In the genomic region with DNA sequence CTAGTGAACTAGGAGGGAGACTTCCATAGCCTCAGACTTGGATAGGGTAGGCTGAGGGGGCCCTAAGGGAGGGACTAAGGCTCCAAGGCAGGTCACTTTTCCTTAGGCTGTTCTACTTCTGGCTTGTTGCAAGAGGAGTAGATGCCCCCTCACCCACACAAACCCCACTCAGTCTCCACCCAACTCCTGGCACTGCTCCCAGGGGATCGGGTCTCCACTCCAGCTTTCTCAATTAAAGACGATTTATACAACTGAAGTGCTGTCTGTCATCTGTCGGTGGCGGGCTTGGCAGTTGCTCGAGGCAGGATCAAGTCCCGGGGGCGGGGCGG, we compare ENCODE assay signal across 11 cellular contexts. TPM values are rescaled to one million over a fixed set of nuclear protein-coding genes. Genes with fewer than 3 reads are reported as not detected.
DNase-seq lines count a peak whose midpoint lies in the region; ATAC-seq, FAIRE-seq and TF ChIP-seq lines count a peak whose summit lies in the region.
"Had no signal": no experiment of that assay in that cellular context is flagged by ENCODE, and none has a peak within 500 bp of the region (broad histone marks: within the 10 kb centered on the region; RNA-seq: fewer than 3 reads in every experiment).

No MANE protein-coding gene starts in this region.

- H3K27me3 Mint-ChIP-seq in CD14-positive monocyte (ENCODE audit: low read depth in 3 of 3) (peaks cover 81 to 96% (median 95%) of the 10 kb centered on the region in 3 donors), astrocyte (ENCODE audit: low read depth, unreplicated experiment) (peaks cover 8% of the 10 kb centered on the region)
- H3K27me3 Mint-ChIP-seq in naive thymus-derived CD4-positive, alpha-beta T cell = peaks cover 44 to 68% (median 59%) of the 10 kb centered on the region in 5 donors

- intact Hi-C loops in CD14-positive monocyte (cut with micrococcal nuclease) = no loop called here
- intact Hi-C loops in naive thymus-derived CD4-positive, alpha-beta T cell (cut with micrococcal nuclease) = loop anchor here in 1 of 2 donors (1.0 kb wide), 1 partner anchor 11 kb away; no protein-coding TSS in a partner anchor

- TF ChIP-seq CTCF in CD14-positive monocyte (IDR thresholded peaks at IDR 0.05) (no peak), Loucy (conservative IDR thresholded peaks at IDR 0.05; ENCODE audit: low read length) (no peak), astrocyte (IDR thresholded peaks at IDR 0.05; ENCODE audit: insufficient read depth, low read depth, low read length) (no peak), foreskin fibroblast (IDR thresholded peaks at IDR 0.05; ENCODE audit: low read depth, low read length) (no peak)

- no peak overlapping the region for H2AFZ ChIP-seq in Loucy (ENCODE audit: low read length)
- no peak overlapping the region for H2AFZ ChIP-seq in astrocyte (ENCODE audit: low read depth, low read length)

- FAIRE-seq in astrocyte (lab: Jason Lieb, UNC) = no peak

- POLR2A ChIA-PET in naive thymus-derived CD4-positive, alpha-beta T cell (lab: Charles Lee) = interaction anchor here (0.9 to 7.5 kb wide), 7 partner anchors 8 to 61 kb away, joined by 3 to 79 read pairs (median 19); partner anchors contain the start of genes POLR2A, TMEM102 and ZBTB4

- H3K27ac Mint-ChIP-seq in CD14-positive monocyte = no peak overlapping the region
- no peak overlapping the region for H3K27ac Mint-ChIP-seq in astrocyte (ENCODE audit: unreplicated experiment)
- H3K27ac Mint-ChIP-seq in naive thymus-derived CD4-positive, alpha-beta T cell = no peak overlapping the region

- ATAC-seq in naive thymus-derived CD4-positive, alpha-beta T cell = no peak
- no peak for ATAC-seq in GM19463 (IDR thresholded peaks at IDR 0.05; ENCODE audit: unreplicated experiment)

- no peak for DNase-seq in CD14-positive monocyte (ENCODE audit: low spot score)
- no peak for DNase-seq in astrocyte (ENCODE audit: low read depth)
- DNase-seq in naive thymus-derived CD4-positive, alpha-beta T cell = no peak
- no peak for DNase-seq in foreskin fibroblast
- no peak for DNase-seq in erythroblast (lab: John Stamatoyannopoulos, UW)
- no peak for DNase-seq in mesenteric fat pad (ENCODE audit: low spot score)
- DNase-seq: activated CD4-positive, alpha-beta T cell treated with anti-CD3 and anti-CD28 coated beads for 48 hours had no signal

- H3K27me3 ChIP-seq in Loucy (ENCODE audit: insufficient read depth, low read length, poor library complexity, severe bottlenecking) (no peaks in the 10 kb centered on the region), astrocyte (ENCODE audit: insufficient read depth, low read length) (peaks cover 32% of the 10 kb centered on the region)
- peaks cover 9 to 34% of the 10 kb centered on the region in 2 donors for H3K27me3 ChIP-seq in naive thymus-derived CD4-positive, alpha-beta T cell (ENCODE audit: control insufficient read depth in 2 of 2, insufficient read depth in 2 of 2, low read length in 2 of 2)

- peaks cover 10 to 13% of the 10 kb centered on the region in 2 donors for H3K36me3 Mint-ChIP-seq in CD14-positive monocyte
- peaks cover 25% of the 10 kb centered on the region for H3K36me3 Mint-ChIP-seq in astrocyte (ENCODE audit: low read depth, unreplicated experiment)
- H3K36me3 Mint-ChIP-seq in naive thymus-derived CD4-positive, alpha-beta T cell = peaks cover 0 to 41% (median 6%) of the 10 kb centered on the region in 5 donors

- no peaks in the 10 kb centered on the region for H4K20me1 ChIP-seq in Loucy (ENCODE audit: insufficient read depth, low read length, poor library complexity, severe bottlenecking)
- H4K20me1 ChIP-seq in astrocyte (ENCODE audit: insufficient read depth, low read length) = no peaks in the 10 kb centered on the region

- no peak for TF ChIP-seq POLR2A in erythroblast (IDR thresholded peaks at IDR 0.05; ENCODE audit: low read length)

- H3K4me1 ChIP-seq in Loucy (ENCODE audit: insufficient read depth, low read length, poor library complexity, severe bottlenecking) = peaks cover 12% of the 10 kb centered on the region
- H3K4me1 ChIP-seq in astrocyte (ENCODE audit: insufficient read depth, low read length) = peaks cover 18% of the 10 kb centered on the region
- peaks cover 4 to 31% of the 10 kb centered on the region in 2 donors for H3K4me1 ChIP-seq in naive thymus-derived CD4-positive, alpha-beta T cell (ENCODE audit: control insufficient read depth in 2 of 2, insufficient read depth in 2 of 2, low read length in 2 of 2)

- CTCF ChIA-PET in naive thymus-derived CD4-positive, alpha-beta T cell (lab: Charles Lee) = interaction anchor here (1.4 to 1.5 kb wide), 2 partner anchors 69 to 116 kb away, joined by 3 to 5 read pairs; no protein-coding TSS in a partner anchor

- H3K9ac ChIP-seq in Loucy (ENCODE audit: low read depth, low read length, poor library complexity, severe bottlenecking) (peak overlapping the region; percentile 60), astrocyte (ENCODE audit: low read length) (no peak overlapping the region)

- H3K4me3 Mint-ChIP-seq in CD14-positive monocyte = peak overlapping the region; percentile 45 to 94
- no peak overlapping the region for H3K4me3 Mint-ChIP-seq in astrocyte (ENCODE audit: unreplicated experiment)
- H3K4me3 Mint-ChIP-seq in naive thymus-derived CD4-positive, alpha-beta T cell = peak overlapping the region in 8 of 10 donors; percentile 16 to 89 (median 59)

- no peaks in the 10 kb centered on the region for H3K36me3 ChIP-seq in Loucy (ENCODE audit: insufficient read depth, low read length)
- H3K36me3 ChIP-seq in astrocyte (ENCODE audit: insufficient read depth, low read length) = no peaks in the 10 kb centered on the region
- H3K36me3 ChIP-seq in naive thymus-derived CD4-positive, alpha-beta T cell (ENCODE audit: control insufficient read depth in 2 of 3, insufficient read depth in 3 of 3, low read length in 3 of 3) = no peaks in the 10 kb centered on the region
- H3K36me3 ChIP-seq: tibial nerve had no signal

- H3K4me2 ChIP-seq in Loucy (ENCODE audit: low read depth, low read length, poor library complexity, severe bottlenecking) (peak overlapping the region; percentile 69), astrocyte (ENCODE audit: low read length) (peak overlapping the region; percentile 6)

- no peaks in the 10 kb centered on the region for H3K9me2 ChIP-seq in Loucy (replicated peaks; ENCODE audit: low read depth, low read length)

- H3K4me3 ChIP-seq in Loucy (ENCODE audit: low read length, poor library complexity, severe bottlenecking) = peak overlapping the region; percentile 73
- no peak overlapping the region for H3K4me3 ChIP-seq in astrocyte (ENCODE audit: insufficient read depth, low read depth, low read length)
- no peak overlapping the region for H3K4me3 ChIP-seq in naive thymus-derived CD4-positive, alpha-beta T cell (ENCODE audit: low read length)
- H3K4me3 ChIP-seq in foreskin fibroblast (ENCODE audit: low read depth in 1 of 2, low read length in 2 of 2) = no peak overlapping the region

- H3K79me2 ChIP-seq in Loucy (ENCODE audit: insufficient read depth, low read length) (peaks cover 3% of the 10 kb centered on the region; the same call in 1 of the 2 replicates), astrocyte (ENCODE audit: insufficient read depth, low read length) (no peaks in the 10 kb centered on the region)

- H3K9me3 ChIP-seq in Loucy (ENCODE audit: insufficient read depth, low read depth, low read length) (no peaks in the 10 kb centered on the region), astrocyte (ENCODE audit: insufficient read depth, low read depth, low read length) (no peaks in the 10 kb centered on the region)
- no peaks in the 10 kb centered on the region for H3K9me3 ChIP-seq in naive thymus-derived CD4-positive, alpha-beta T cell (ENCODE audit: control insufficient read depth in 2 of 3, low read length in 3 of 3)
- H3K9me3 ChIP-seq: tibial nerve had no signal

- no peak overlapping the region for H3K27ac ChIP-seq in astrocyte (ENCODE audit: low read depth, low read length)
- H3K27ac ChIP-seq in naive thymus-derived CD4-positive, alpha-beta T cell (ENCODE audit: low read depth, low read length) = no peak overlapping the region

- no peaks in the 10 kb centered on the region for H3F3A ChIP-seq in Loucy (ENCODE audit: low read depth)

- peaks cover 33% of the 10 kb centered on the region for H3K4me1 Mint-ChIP-seq in CD14-positive monocyte
- H3K4me1 Mint-ChIP-seq in astrocyte (ENCODE audit: low read depth, unreplicated experiment) = peaks cover 9% of the 10 kb centered on the region
- H3K4me1 Mint-ChIP-seq in naive thymus-derived CD4-positive, alpha-beta T cell = peaks cover 23 to 42% (median 33%) of the 10 kb centered on the region in 7 donors

- peaks cover 0 to 22% (median 10%) of the 10 kb centered on the region in 7 donors for H3K9me3 Mint-ChIP-seq in CD14-positive monocyte
- H3K9me3 Mint-ChIP-seq in astrocyte (ENCODE audit: unreplicated experiment) = peaks cover 7% of the 10 kb centered on the region
- peaks cover 0 to 5% (median 0%) of the 10 kb centered on the region in 11 donors for H3K9me3 Mint-ChIP-seq in naive thymus-derived CD4-positive, alpha-beta T cell
- H3K9me3 Mint-ChIP-seq: central memory CD8-positive, alpha-beta T cell had no signal

RNA-seq across cellular contexts. Expression of gene CHRNB1, which starts 0.2 kb away (rescaled TPM):
- polyA plus RNA-seq in CD14-positive monocyte = 10 to 100 TPM; 14.7 to 15.7 TPM
- 9.7 and 11.7 TPM in 2 replicates for total RNA-seq in astrocyte
- 10 to 100 TPM in 1 of 5 experiments, 1 to 10 TPM in 4; 6.0 to 14.6 (median 7.2) TPM for total RNA-seq in naive thymus-derived CD4-positive, alpha-beta T cell
- polyA plus RNA-seq in naive thymus-derived CD4-positive, alpha-beta T cell = 10 to 100 TPM; 14.9 to 24.8 TPM
- total RNA-seq in mesenteric fat pad = 6.8 TPM

RNA-seq across cellular contexts. Expression of gene FGF11, which starts 5.3 kb away (rescaled TPM):
- polyA plus RNA-seq in CD14-positive monocyte = not detected
- total RNA-seq in astrocyte = 22.4 and 30.7 TPM in 2 replicates
- total RNA-seq in naive thymus-derived CD4-positive, alpha-beta T cell = 10 to 100 TPM in 1 of 5 experiments, 1 to 10 TPM in 4; 2.8 to 39.7 (median 3.4) TPM
- under 1 TPM in 1 of 2 donors, not detected in 1; 0.09 TPM for polyA plus RNA-seq in naive thymus-derived CD4-positive, alpha-beta T cell
- 2.4 TPM for total RNA-seq in mesenteric fat pad

RNA-seq across cellular contexts. Expression of gene TMEM102, which starts 9.4 kb away (rescaled TPM):
- 10 to 100 TPM in 1 of 2 donors, 1 to 10 TPM in 1; 9.8 to 11.3 TPM for polyA plus RNA-seq in CD14-positive monocyte
- total RNA-seq in astrocyte = 10.7 and 11.8 TPM in 2 replicates
- total RNA-seq in naive thymus-derived CD4-positive, alpha-beta T cell = 10 to 100 TPM in 3 of 5 experiments, 1 to 10 TPM in 2; 8.2 to 19.1 (median 16.5) TPM
- 10 to 100 TPM in 1 of 2 donors, 1 to 10 TPM in 1; 8.5 to 26.1 TPM for polyA plus RNA-seq in naive thymus-derived CD4-positive, alpha-beta T cell
- 3.2 TPM for total RNA-seq in mesenteric fat pad

RNA-seq across cellular contexts. Expression of gene SPEM3, which starts 16.0 kb away (rescaled TPM):
- not detected for polyA plus RNA-seq in CD14-positive monocyte
- total RNA-seq in astrocyte (0.07 TPM in 1 of 2 replicates, not detected in the other), mesenteric fat pad (not detected)
- not detected for total RNA-seq in naive thymus-derived CD4-positive, alpha-beta T cell
- not detected for polyA plus RNA-seq in naive thymus-derived CD4-positive, alpha-beta T cell
- total RNA-seq: tibial nerve had no signal

RNA-seq across cellular contexts. Expression of gene SPEM2, which starts 19.2 kb away (rescaled TPM):
- not detected for polyA plus RNA-seq in CD14-positive monocyte
- 0.14 and 0.17 TPM in 2 replicates for total RNA-seq in astrocyte
- total RNA-seq in naive thymus-derived CD4-positive, alpha-beta T cell = not detected
- not detected for polyA plus RNA-seq in naive thymus-derived CD4-positive, alpha-beta T cell
- total RNA-seq in mesenteric fat pad = not detected
- total RNA-seq: tibial nerve had no signal
